15 cellular contexts compared by ENCODE assay signal in genomic region chr11:73405146-73405510, GRCh38. TPM values are rescaled to one million over a fixed set of nuclear protein-coding genes. Genes with fewer than 3 reads are reported as not detected.
A peak's percentile ranks its signal among the peaks of the same experiment; 100 is the strongest.
DNase-seq lines count a peak whose midpoint lies in the region; ATAC-seq and TF ChIP-seq lines count a peak whose summit lies in the region.
"Had no signal": no experiment of that assay in that cellular context is flagged by ENCODE, and none has a peak within 500 bp of the region (broad histone marks: within the 10 kb centered on the region; RNA-seq: fewer than 3 reads in every experiment).

No MANE protein-coding gene starts in this region.

- no peak overlapping the region for H2AFZ ChIP-seq in hepatocyte

- H3K9me3 Mint-ChIP-seq in activated CD4-positive, alpha-beta memory T cell treated with anti-CD3 and anti-CD28 coated beads, Interleukin-2, amount 10 ng/mL, durations not matched to agents 7 days and 5 days: no peaks in the 10 kb centered on the region
- no peaks in the 10 kb centered on the region for H3K9me3 Mint-ChIP-seq in activated CD4-positive, alpha-beta memory T cell treated with anti-CD3 and anti-CD28 coated beads for 36 hours
- H3K9me3 Mint-ChIP-seq in T-cell: no peaks in the 10 kb centered on the region
- H3K9me3 Mint-ChIP-seq: CD4-positive, alpha-beta memory T cell; H9 had no signal

- no peaks in the 10 kb centered on the region for H3K4me1 Mint-ChIP-seq in activated CD4-positive, alpha-beta memory T cell treated with anti-CD3 and anti-CD28 coated beads, Interleukin-2, amount 10 ng/mL, durations not matched to agents 7 days and 5 days
- no peaks in the 10 kb centered on the region for H3K4me1 Mint-ChIP-seq in activated CD4-positive, alpha-beta memory T cell treated with anti-CD3 and anti-CD28 coated beads for 36 hours (ENCODE audit: low read depth)
- H3K4me1 Mint-ChIP-seq in T-cell: no peaks in the 10 kb centered on the region

- H3K36me3 Mint-ChIP-seq in activated CD4-positive, alpha-beta memory T cell treated with anti-CD3 and anti-CD28 coated beads, Interleukin-2, amount 10 ng/mL, durations not matched to agents 7 days and 5 days (ENCODE audit: low read depth): peaks cover 21% of the 10 kb centered on the region
- H3K36me3 Mint-ChIP-seq in activated CD4-positive, alpha-beta memory T cell treated with anti-CD3 and anti-CD28 coated beads for 36 hours: peaks cover 6% of the 10 kb centered on the region
- H3K36me3 Mint-ChIP-seq in T-cell: peaks cover 20% of the 10 kb centered on the region

- H3K27ac Mint-ChIP-seq in activated CD4-positive, alpha-beta memory T cell treated with anti-CD3 and anti-CD28 coated beads, Interleukin-2, amount 10 ng/mL, durations not matched to agents 7 days and 5 days: peak overlapping the region; percentile 38
- H3K27ac Mint-ChIP-seq in activated CD4-positive, alpha-beta memory T cell treated with anti-CD3 and anti-CD28 coated beads for 36 hours: no peak overlapping the region
- peak overlapping the region; percentile 12 to 49 for H3K27ac Mint-ChIP-seq in T-cell

- H3K9me2 ChIP-seq in hepatocyte (replicated peaks; ENCODE audit: insufficient read depth): no peaks in the 10 kb centered on the region

- POLR2A ChIA-PET in activated CD4-positive, alpha-beta memory T cell treated with anti-CD3 and anti-CD28 coated beads, Interleukin-2, amount 10 ng/mL, durations not matched to agents 7 days and 5 days (lab: Charles Lee): interaction anchor here (1.5 kb wide), 1 partner anchor 8 kb away, joined by 3 read pairs; no protein-coding TSS in a partner anchor
- POLR2A ChIA-PET in activated CD4-positive, alpha-beta memory T cell treated with anti-CD3 and anti-CD28 coated beads for 36 hours (lab: Charles Lee): no interaction called here
- POLR2A ChIA-PET in T-cell (lab: Charles Lee): no interaction called here

- no peaks in the 10 kb centered on the region for H3K27me3 ChIP-seq in neutrophil
- no peaks in the 10 kb centered on the region for H3K27me3 ChIP-seq in hepatocyte
- H3K27me3 ChIP-seq in transverse colon: no peaks in the 10 kb centered on the region
- H3K27me3 ChIP-seq: BLaER1 treated with 17β-estradiol and CSF1 and Interleukin-3, amounts not matched to agents 10 nM and 100 nM had no signal

- H3K27ac ChIP-seq in neutrophil (peak overlapping the region; percentile 77), hepatocyte (no peak overlapping the region), transverse colon (no peak overlapping the region)

- no peak for TF ChIP-seq POLR2A in transverse colon (IDR thresholded peaks at IDR 0.05)

- H3K4me3 ChIP-seq in neutrophil (ENCODE audit: low read depth in 1 of 2, low read length in 1 of 2) (peak overlapping the region; percentile 20 to 29), hepatocyte (no peak overlapping the region), transverse colon (no peak overlapping the region)
- H3K4me3 ChIP-seq: BLaER1 treated with 17β-estradiol and CSF1 and Interleukin-3, amounts not matched to agents 10 nM and 100 nM had no signal

- no peaks in the 10 kb centered on the region for H3K27me3 Mint-ChIP-seq in activated CD4-positive, alpha-beta memory T cell treated with anti-CD3 and anti-CD28 coated beads, Interleukin-2, amount 10 ng/mL, durations not matched to agents 7 days and 5 days
- no peaks in the 10 kb centered on the region for H3K27me3 Mint-ChIP-seq in activated CD4-positive, alpha-beta memory T cell treated with anti-CD3 and anti-CD28 coated beads for 36 hours
- no peaks in the 10 kb centered on the region for H3K27me3 Mint-ChIP-seq in T-cell
- H3K27me3 Mint-ChIP-seq: CD4-positive, alpha-beta memory T cell had no signal

- intact Hi-C loops in activated CD4-positive, alpha-beta memory T cell treated with anti-CD3 and anti-CD28 coated beads for 36 hours (cut with micrococcal nuclease): no loop called here
- intact Hi-C loops in transverse colon (cut with DNase I; ENCODE audit: low total_unique reads): loop anchor here (2.0 kb wide), 1 partner anchor 256 kb away; no protein-coding TSS in a partner anchor

- in situ Hi-C loops in transverse colon (cut with MboI; ENCODE audit: low pct_ligation_motif_present in 1 of 4, low pct_unique_long_range_greater_than_20kb in 1 of 4, low sequenced_read_pairs in 3 of 4): loop anchor here in 2 of 4 donors (10.0 kb wide), 1 partner anchor 260 kb away; no protein-coding TSS in a partner anchor

- H3K4me2 ChIP-seq in hepatocyte: no peak overlapping the region
- H3K4me2 ChIP-seq: BLaER1 treated with 17β-estradiol and CSF1 and Interleukin-3, amounts not matched to agents 10 nM and 100 nM had no signal

- H3K36me3 ChIP-seq in neutrophil: peaks cover 87% of the 10 kb centered on the region
- H3K36me3 ChIP-seq in hepatocyte (replicated peaks; ENCODE audit: insufficient read depth, low read depth): no peaks in the 10 kb centered on the region
- H3K36me3 ChIP-seq in transverse colon: no peaks in the 10 kb centered on the region

- CTCF ChIA-PET in activated CD4-positive, alpha-beta memory T cell treated with anti-CD3 and anti-CD28 coated beads, Interleukin-2, amount 10 ng/mL, durations not matched to agents 7 days and 5 days (lab: Charles Lee): no interaction called here
- CTCF ChIA-PET in activated CD4-positive, alpha-beta memory T cell treated with anti-CD3 and anti-CD28 coated beads for 36 hours (lab: Charles Lee): interaction anchor here (0.5 to 0.6 kb wide), 2 partner anchors 9 to 255 kb away, joined by 3 read pairs; no protein-coding TSS in a partner anchor
- CTCF ChIA-PET in T-cell (lab: Charles Lee): no interaction called here

- no peak for ATAC-seq in T-cell (replicated peaks in 1 of 4)

- DNase-seq in activated CD4-positive, alpha-beta memory T cell treated with anti-CD3 and anti-CD28 coated beads, Interleukin-2, amount 10 ng/mL, durations not matched to agents 7 days and 5 days: no peak
- no peak for DNase-seq in activated CD4-positive, alpha-beta memory T cell treated with anti-CD3 and anti-CD28 coated beads for 36 hours
- DNase-seq in T-cell (no peak), NCI-H345 treated with DMSO at 0.1 percent for 48 hours (lab: John Stamatoyannopoulos, UW; ENCODE audit: unreplicated experiment) (no peak), CD1c-positive myeloid dendritic cell (ENCODE audit: extremely low spot score) (no peak), hepatocyte (ENCODE audit: low spot score) (no peak), transverse colon (no peak)
- DNase-seq: 8988T; CD4-positive, alpha-beta memory T cell; DMS 273 treated with DMSO at 0.1 percent for 48 hours; DMS53; H9; IMR-90 had no signal

- no peaks in the 10 kb centered on the region for H3K79me2 ChIP-seq in hepatocyte

- H3K9me3 ChIP-seq in neutrophil (no peaks in the 10 kb centered on the region), hepatocyte (ENCODE audit: low read depth) (no peaks in the 10 kb centered on the region), transverse colon (no peaks in the 10 kb centered on the region)
- H3K9me3 ChIP-seq: BLaER1 treated with 17β-estradiol and CSF1 and Interleukin-3, amounts not matched to agents 10 nM and 100 nM had no signal

- no peak for TF ChIP-seq CTCF in neutrophil (IDR thresholded peaks at IDR 0.05)
- no peak for TF ChIP-seq CTCF in hepatocyte (IDR thresholded peaks at IDR 0.05; ENCODE audit: poor library complexity)
- no peak for TF ChIP-seq CTCF in transverse colon (IDR thresholded peaks at IDR 0.05)

- no peak overlapping the region for H3K4me3 Mint-ChIP-seq in activated CD4-positive, alpha-beta memory T cell treated with anti-CD3 and anti-CD28 coated beads, Interleukin-2, amount 10 ng/mL, durations not matched to agents 7 days and 5 days
- no peak overlapping the region for H3K4me3 Mint-ChIP-seq in activated CD4-positive, alpha-beta memory T cell treated with anti-CD3 and anti-CD28 coated beads for 36 hours
- H3K4me3 Mint-ChIP-seq in T-cell: no peak overlapping the region
- H3K4me3 Mint-ChIP-seq: CD4-positive, alpha-beta memory T cell; H9 had no signal

- no peaks in the 10 kb centered on the region for H4K20me1 ChIP-seq in hepatocyte (ENCODE audit: insufficient read depth, poor library complexity, severe bottlenecking)

- no peak for TF ChIP-seq EP300 in transverse colon (IDR thresholded peaks at IDR 0.05; ENCODE audit: low read depth)

- H3K4me1 ChIP-seq in neutrophil (ENCODE audit: control insufficient read depth in 1 of 2, insufficient read depth in 1 of 2, low read depth in 1 of 2, low read length in 1 of 2) (peaks cover 51 to 58% of the 10 kb centered on the region in 2 experiments), hepatocyte (ENCODE audit: insufficient read depth) (no peaks in the 10 kb centered on the region), transverse colon (no peaks in the 10 kb centered on the region)

- WGBS in hepatocyte (ENCODE audit: low lambda C conversion rate, missing lambda C conversion rate): 98% methylated on average over 8 of the region's 8 CpGs
- WGBS in transverse colon (ENCODE audit: low coverage in 1 of 2), 2 donors: 98 to 100% methylated on average over 7 to 8 of the region's 8 CpGs

RNA-seq across cellular contexts. Expression of gene RELT, which starts 28.9 kb away (rescaled TPM):
- 10 to 100 TPM; 26.0 to 27.3 TPM for total RNA-seq in activated CD4-positive, alpha-beta memory T cell treated with anti-CD3 and anti-CD28 coated beads, Interleukin-2, amount 10 ng/mL, durations not matched to agents 7 days and 5 days
- total RNA-seq in activated CD4-positive, alpha-beta memory T cell treated with anti-CD3 and anti-CD28 coated beads for 36 hours: 10 to 100 TPM; 18.5 to 18.9 TPM
- total RNA-seq in T-cell (100 to 1,000 TPM in 1 of 5 donors, 10 to 100 TPM in 4; 15.6 to 113 (median 19.9) TPM), hepatocyte (2.3 and 3.4 TPM in 2 replicates), transverse colon (10 to 100 TPM in 1 of 4 donors, 1 to 10 TPM in 3; 2.0 to 10.1 (median 6.1) TPM)
- polyA plus RNA-seq in hepatocyte: 1.6 and 2.7 TPM in 2 replicates

Comparison
In these comparisons a context has a peak if more than half of its experiments do, and no peak if none do; other contexts are left out.
1. H3K4me3 ChIP-seq: peak in neutrophil (2 of 2); none in hepatocyte (single experiment) and transverse colon (0 of 4).